Comparison of ENCODE assay signal across 2 cellular contexts in the genomic region with DNA sequence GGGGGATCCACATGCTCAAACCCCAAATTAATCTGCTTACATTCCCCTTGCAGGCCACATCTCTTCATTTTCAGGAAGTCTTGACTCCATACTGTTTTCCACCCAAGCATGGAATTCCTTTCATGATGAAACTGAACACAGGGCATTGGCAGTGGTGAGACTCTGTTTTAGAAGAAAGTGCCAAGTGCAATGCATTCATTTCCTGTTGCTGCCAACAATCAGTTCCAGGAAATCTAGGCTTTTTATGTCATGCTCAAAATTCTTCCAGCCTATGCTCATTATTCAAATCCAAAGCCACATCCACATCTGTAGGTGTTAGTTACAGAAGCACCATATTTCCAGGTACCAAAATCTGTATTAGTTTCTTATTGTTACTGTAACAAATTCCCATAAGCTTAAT.
A peak's percentile ranks its signal among the peaks of the same experiment; 100 is the strongest.
TF ChIP-seq lines count a peak whose summit lies in the region.

No MANE protein-coding gene starts in this region.

TF ChIP-seq in SK-N-SH, 30 proteins besides CTCF, POLR2A, EP300 and RAD21:
- TF ChIP-seq, protein P1, sequence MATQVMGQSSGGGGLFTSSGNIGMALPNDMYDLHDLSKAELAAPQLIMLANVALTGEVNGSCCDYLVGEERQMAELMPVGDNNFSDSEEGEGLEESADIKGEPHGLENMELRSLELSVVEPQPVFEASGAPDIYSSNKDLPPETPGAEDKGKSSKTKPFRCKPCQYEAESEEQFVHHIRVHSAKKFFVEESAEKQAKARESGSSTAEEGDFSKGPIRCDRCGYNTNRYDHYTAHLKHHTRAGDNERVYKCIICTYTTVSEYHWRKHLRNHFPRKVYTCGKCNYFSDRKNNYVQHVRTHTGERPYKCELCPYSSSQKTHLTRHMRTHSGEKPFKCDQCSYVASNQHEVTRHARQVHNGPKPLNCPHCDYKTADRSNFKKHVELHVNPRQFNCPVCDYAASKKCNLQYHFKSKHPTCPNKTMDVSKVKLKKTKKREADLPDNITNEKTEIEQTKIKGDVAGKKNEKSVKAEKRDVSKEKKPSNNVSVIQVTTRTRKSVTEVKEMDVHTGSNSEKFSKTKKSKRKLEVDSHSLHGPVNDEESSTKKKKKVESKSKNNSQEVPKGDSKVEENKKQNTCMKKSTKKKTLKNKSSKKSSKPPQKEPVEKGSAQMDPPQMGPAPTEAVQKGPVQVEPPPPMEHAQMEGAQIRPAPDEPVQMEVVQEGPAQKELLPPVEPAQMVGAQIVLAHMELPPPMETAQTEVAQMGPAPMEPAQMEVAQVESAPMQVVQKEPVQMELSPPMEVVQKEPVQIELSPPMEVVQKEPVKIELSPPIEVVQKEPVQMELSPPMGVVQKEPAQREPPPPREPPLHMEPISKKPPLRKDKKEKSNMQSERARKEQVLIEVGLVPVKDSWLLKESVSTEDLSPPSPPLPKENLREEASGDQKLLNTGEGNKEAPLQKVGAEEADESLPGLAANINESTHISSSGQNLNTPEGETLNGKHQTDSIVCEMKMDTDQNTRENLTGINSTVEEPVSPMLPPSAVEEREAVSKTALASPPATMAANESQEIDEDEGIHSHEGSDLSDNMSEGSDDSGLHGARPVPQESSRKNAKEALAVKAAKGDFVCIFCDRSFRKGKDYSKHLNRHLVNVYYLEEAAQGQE (IDR thresholded peaks at IDR 0.05; ENCODE audit: low read depth, low read length), result no peak
- no peak for TF ChIP-seq MXI1 (IDR thresholded peaks at IDR 0.05; ENCODE audit: low read depth, low read length)
- TF ChIP-seq, protein P2, sequence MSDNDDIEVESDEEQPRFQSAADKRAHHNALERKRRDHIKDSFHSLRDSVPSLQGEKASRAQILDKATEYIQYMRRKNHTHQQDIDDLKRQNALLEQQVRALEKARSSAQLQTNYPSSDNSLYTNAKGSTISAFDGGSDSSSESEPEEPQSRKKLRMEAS (IDR thresholded peaks at IDR 0.05; ENCODE audit: low read depth), result no peak
- TF ChIP-seq GABPA (IDR thresholded peaks at IDR 0.05; ENCODE audit: low read depth), result no peak
- no peak for TF ChIP-seq MEF2A (IDR thresholded peaks at IDR 0.05; ENCODE audit: borderline replicate concordance, low read depth)
- TF ChIP-seq, protein P3, sequence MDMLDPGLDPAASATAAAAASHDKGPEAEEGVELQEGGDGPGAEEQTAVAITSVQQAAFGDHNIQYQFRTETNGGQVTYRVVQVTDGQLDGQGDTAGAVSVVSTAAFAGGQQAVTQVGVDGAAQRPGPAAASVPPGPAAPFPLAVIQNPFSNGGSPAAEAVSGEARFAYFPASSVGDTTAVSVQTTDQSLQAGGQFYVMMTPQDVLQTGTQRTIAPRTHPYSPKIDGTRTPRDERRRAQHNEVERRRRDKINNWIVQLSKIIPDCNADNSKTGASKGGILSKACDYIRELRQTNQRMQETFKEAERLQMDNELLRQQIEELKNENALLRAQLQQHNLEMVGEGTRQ (IDR thresholded peaks at IDR 0.05; ENCODE audit: borderline replicate concordance, low read depth, low read length), result no peak
- TF ChIP-seq, protein P4, sequence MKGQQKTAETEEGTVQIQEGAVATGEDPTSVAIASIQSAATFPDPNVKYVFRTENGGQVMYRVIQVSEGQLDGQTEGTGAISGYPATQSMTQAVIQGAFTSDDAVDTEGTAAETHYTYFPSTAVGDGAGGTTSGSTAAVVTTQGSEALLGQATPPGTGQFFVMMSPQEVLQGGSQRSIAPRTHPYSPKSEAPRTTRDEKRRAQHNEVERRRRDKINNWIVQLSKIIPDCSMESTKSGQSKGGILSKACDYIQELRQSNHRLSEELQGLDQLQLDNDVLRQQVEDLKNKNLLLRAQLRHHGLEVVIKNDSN (IDR thresholded peaks at IDR 0.05; ENCODE audit: borderline replicate concordance, low read depth), result no peak
- TF ChIP-seq POLR2AphosphoS5 (IDR thresholded peaks at IDR 0.05; ENCODE audit: low read depth, low read length), result no peak
- TF ChIP-seq RXRA (IDR thresholded peaks at IDR 0.05; ENCODE audit: borderline replicate concordance, low read depth), result no peak
- peak; percentile 30; the same call in 1 of the 2 replicates for TF ChIP-seq TCF12 (IDR thresholded peaks at IDR 0.05)
- peak; percentile 58; the same call in 1 of the 2 replicates for TF ChIP-seq NFIC (IDR thresholded peaks at IDR 0.05; ENCODE audit: borderline replicate concordance)
- TF ChIP-seq JUND (IDR thresholded peaks at IDR 0.05), result no peak
- no peak for TF ChIP-seq IRF3 (IDR thresholded peaks at IDR 0.05; ENCODE audit: low read depth, low read length)
- no peak for TF ChIP-seq TEAD4 (IDR thresholded peaks at IDR 0.05; ENCODE audit: borderline replicate concordance, insufficient read depth)
- TF ChIP-seq PBX3 (IDR thresholded peaks at IDR 0.05), result 0 out of 2 replicates have a peak, but pooled peaks have one; percentile 39
- TF ChIP-seq CHD2 (IDR thresholded peaks at IDR 0.05; ENCODE audit: low read length, partially characterized antibody), result no peak
TF ChIP-seq in SK-N-SH: peak in this region for 3.

TF ChIP-seq in SK-N-SH treated with all-trans-retinoic acid at 6 μM for 48 hours, 23 proteins besides CTCF, POLR2A, EP300 and RAD21 (continued from another document):
- no peak for TF ChIP-seq TSHZ2 (CRISPR knock-in tag; IDR thresholded peaks at IDR 0.05)
- TF ChIP-seq PPARA (CRISPR knock-in tag; IDR thresholded peaks at IDR 0.05; ENCODE audit: borderline replicate concordance), result no peak
- TF ChIP-seq BACH2 (CRISPR knock-in tag; IDR thresholded peaks at IDR 0.05; ENCODE audit: borderline replicate concordance), result no peak
- TF ChIP-seq, protein P5, sequence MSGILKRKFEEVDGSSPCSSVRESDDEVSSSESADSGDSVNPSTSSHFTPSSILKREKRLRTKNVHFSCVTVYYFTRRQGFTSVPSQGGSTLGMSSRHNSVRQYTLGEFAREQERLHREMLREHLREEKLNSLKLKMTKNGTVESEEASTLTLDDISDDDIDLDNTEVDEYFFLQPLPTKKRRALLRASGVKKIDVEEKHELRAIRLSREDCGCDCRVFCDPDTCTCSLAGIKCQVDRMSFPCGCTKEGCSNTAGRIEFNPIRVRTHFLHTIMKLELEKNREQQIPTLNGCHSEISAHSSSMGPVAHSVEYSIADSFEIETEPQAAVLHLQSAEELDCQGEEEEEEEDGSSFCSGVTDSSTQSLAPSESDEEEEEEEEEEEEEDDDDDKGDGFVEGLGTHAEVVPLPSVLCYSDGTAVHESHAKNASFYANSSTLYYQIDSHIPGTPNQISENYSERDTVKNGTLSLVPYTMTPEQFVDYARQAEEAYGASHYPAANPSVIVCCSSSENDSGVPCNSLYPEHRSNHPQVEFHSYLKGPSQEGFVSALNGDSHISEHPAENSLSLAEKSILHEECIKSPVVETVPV (CRISPR knock-in tag; IDR thresholded peaks at IDR 0.05), result no peak
- no peak for TF ChIP-seq OSR1 (CRISPR knock-in tag; IDR thresholded peaks at IDR 0.05)
- no peak for TF ChIP-seq RARB (CRISPR knock-in tag; IDR thresholded peaks at IDR 0.05)
- no peak for TF ChIP-seq ZFP30 (CRISPR knock-in tag; IDR thresholded peaks at IDR 0.05)
- TF ChIP-seq CREB5 (CRISPR knock-in tag; IDR thresholded peaks at IDR 0.05; ENCODE audit: low read depth), result no peak
- no peak for TF ChIP-seq ZNF565 (CRISPR knock-in tag; conservative IDR thresholded peaks at IDR 0.05; ENCODE audit: low read depth)
- TF ChIP-seq GLIS3 (CRISPR knock-in tag; IDR thresholded peaks at IDR 0.05), result no peak
- TF ChIP-seq TCF4 (CRISPR knock-in tag; IDR thresholded peaks at IDR 0.05; ENCODE audit: borderline replicate concordance), result no peak
- TF ChIP-seq CSDC2 (CRISPR knock-in tag; IDR thresholded peaks at IDR 0.05), result no peak
